ENCODE assay signal across 18 cellular contexts in genomic region chr5:1777281-1778137, GRCh38. TPM values are rescaled to one million over a fixed set of nuclear protein-coding genes. Genes with fewer than 3 reads are reported as not detected.
A peak's percentile ranks its signal among the peaks of the same experiment; 100 is the strongest.
DNase-seq lines count a peak whose midpoint lies in the region; ATAC-seq and TF ChIP-seq lines count a peak whose summit lies in the region.
"Had no signal": no experiment of that assay in that cellular context is flagged by ENCODE, and none has a peak within 500 bp of the region (broad histone marks: within the 10 kb centered on the region; RNA-seq: fewer than 3 reads in every experiment).

No MANE protein-coding gene starts in this region.

- WGBS in heart right ventricle, 2 donors: 88 to 91% methylated on average over 31 of the region's 31 CpGs
- 89% methylated on average over 28 of the region's 31 CpGs for WGBS in suprapubic skin
- WGBS in stomach, 5 donors: 85 to 90% (median 87%) methylated on average over 21 to 31 of the region's 31 CpGs

- no peaks in the 10 kb centered on the region for H3K4me1 Mint-ChIP-seq in WTC11

- peaks cover 9% of the 10 kb centered on the region for H3K9me3 Mint-ChIP-seq in WTC11

- no peaks in the 10 kb centered on the region for H3K36me3 Mint-ChIP-seq in WTC11

- DNase-seq in Right ventricle myocardium inferior (ENCODE audit: missing footprints) (peak; percentile 60), heart right ventricle (no peak), WTC11 (ENCODE audit: low spot score) (peak; percentile 1), lower lobe of right lung (peak; percentile 38), suprapubic skin (ENCODE audit: low spot score in 2 of 2) (peak; percentile 44 to 56), MV-4-11 (lab: John Stamatoyannopoulos, UW) (no peak), stomach (no peak)
- DNase-seq: C1 segment of cervical spinal cord; DMS 273 treated with DMSO at 0.1 percent for 48 hours; GF-D8; GM23248; HCEC 1CT; NCI-H1048; NCI-H1436 treated with DMSO at 0.1 percent for 48 hours; NCI-H2029 treated with DMSO at 0.1 percent for 48 hours; NCI-H446 treated with DMSO at 0.1 percent for 48 hours; NK-92 treated with Interleukin-12 subunit alpha and Interleukin-12 subunit beta, amount 100 ng/mL, for 24 hours had no signal

- no peak for ATAC-seq in Right ventricle myocardium inferior
- ATAC-seq in heart right ventricle: no peak
- ATAC-seq in WTC11: no peak
- peak in 1 of 2 donors; percentile 16 for ATAC-seq in lower lobe of right lung

- POLR2A ChIA-PET in WTC11 (lab: Charles Lee): no interaction called here

- no peaks in the 10 kb centered on the region for H3K4me1 ChIP-seq in heart right ventricle
- H3K4me1 ChIP-seq in lower lobe of right lung: no peaks in the 10 kb centered on the region
- no peaks in the 10 kb centered on the region for H3K4me1 ChIP-seq in suprapubic skin
- H3K4me1 ChIP-seq in stomach: no peaks in the 10 kb centered on the region

- H3K36me3 ChIP-seq in heart right ventricle: no peaks in the 10 kb centered on the region
- no peaks in the 10 kb centered on the region for H3K36me3 ChIP-seq in lower lobe of right lung
- no peaks in the 10 kb centered on the region for H3K36me3 ChIP-seq in suprapubic skin
- no peaks in the 10 kb centered on the region for H3K36me3 ChIP-seq in stomach

- H3K4me3 ChIP-seq in heart right ventricle (no peak overlapping the region), lower lobe of right lung (no peak overlapping the region), suprapubic skin (no peak overlapping the region), stomach (no peak overlapping the region)
- H3K4me3 ChIP-seq: GM23248 had no signal

- no peak for TF ChIP-seq POLR2A in suprapubic skin (IDR thresholded peaks at IDR 0.05)
- no peak for TF ChIP-seq POLR2A in stomach (IDR thresholded peaks at IDR 0.05)

- CTCF ChIA-PET in WTC11 (lab: Charles Lee): interaction anchor here (0.8 kb wide), 1 partner anchor 183 kb away, joined by 3 read pairs; no protein-coding TSS in a partner anchor

- no peak overlapping the region for H3K4me3 Mint-ChIP-seq in WTC11

- H3K27ac Mint-ChIP-seq in WTC11: no peak overlapping the region

- H3K27ac ChIP-seq in heart right ventricle (no peak overlapping the region), lower lobe of right lung (no peak overlapping the region), suprapubic skin (no peak overlapping the region), stomach (no peak overlapping the region)
- H3K27ac ChIP-seq: GM23248, KMS-11 had no signal

- TF ChIP-seq CTCF in heart right ventricle (IDR thresholded peaks at IDR 0.05) (no peak), WTC11 (IDR thresholded peaks at IDR 0.05) (no peak), lower lobe of right lung (IDR thresholded peaks at IDR 0.05) (no peak), suprapubic skin (IDR thresholded peaks at IDR 0.05) (no peak), stomach (IDR thresholded peaks at IDR 0.05) (no peak)

- TF ChIP-seq EP300 in suprapubic skin (IDR thresholded peaks at IDR 0.05): no peak
- TF ChIP-seq EP300 in stomach (IDR thresholded peaks at IDR 0.05): no peak

- H3K9me3 ChIP-seq in heart right ventricle (peaks cover 0 to 11% (median 0%) of the 10 kb centered on the region in 11 donors), lower lobe of right lung (no peaks in the 10 kb centered on the region), suprapubic skin (no peaks in the 10 kb centered on the region), stomach (no peaks in the 10 kb centered on the region)

- intact Hi-C loops in Right ventricle myocardium inferior (cut with DNase I): no loop called here
- intact Hi-C loops in heart right ventricle (cut with DNase I): no loop called here
- intact Hi-C loops in lower lobe of right lung (cut with DNase I): no loop called here
- intact Hi-C loops in stomach (cut with DNase I; ENCODE audit: low total_unique reads): no loop called here

- H3K27me3 ChIP-seq in heart right ventricle (no peaks in the 10 kb centered on the region), lower lobe of right lung (ENCODE audit: low read depth) (no peaks in the 10 kb centered on the region), suprapubic skin (no peaks in the 10 kb centered on the region), stomach (peaks cover 0 to 24% (median 0%) of the 10 kb centered on the region in 3 donors)

- no peaks in the 10 kb centered on the region for H3K27me3 Mint-ChIP-seq in WTC11 (ENCODE audit: low read depth)

TF ChIP-seq in WTC11, 78 proteins besides CTCF, POLR2A, EP300 and RAD21:
- TF ChIP-seq NR2C2 (CRISPR knock-in tag; IDR thresholded peaks at IDR 0.05) (no peak), GTF2I (CRISPR knock-in tag; conservative IDR thresholded peaks at IDR 0.05) (no peak), RORB (CRISPR knock-in tag; IDR thresholded peaks at IDR 0.05) (no peak), NR1H2 (CRISPR knock-in tag; IDR thresholded peaks at IDR 0.05) (no peak), ZNF121 (CRISPR knock-in tag; IDR thresholded peaks at IDR 0.05) (no peak), ZNF671 (CRISPR knock-in tag; IDR thresholded peaks at IDR 0.05) (no peak), MXD4 (CRISPR knock-in tag; IDR thresholded peaks at IDR 0.05; ENCODE audit: borderline replicate concordance) (no peak), IRF2 (CRISPR knock-in tag; IDR thresholded peaks at IDR 0.05; ENCODE audit: borderline replicate concordance, low read depth) (no peak), ESRRA (CRISPR knock-in tag; IDR thresholded peaks at IDR 0.05; ENCODE audit: borderline replicate concordance) (no peak), SMAD3 (CRISPR knock-in tag; IDR thresholded peaks at IDR 0.05; ENCODE audit: borderline replicate concordance) (no peak), CREM (CRISPR knock-in tag; IDR thresholded peaks at IDR 0.05) (no peak), E2F1 (CRISPR knock-in tag; IDR thresholded peaks at IDR 0.05) (no peak), FOXK1 (CRISPR knock-in tag; IDR thresholded peaks at IDR 0.05) (no peak), PRRX2 (CRISPR knock-in tag; IDR thresholded peaks at IDR 0.05) (no peak), ZBTB21 (CRISPR knock-in tag; IDR thresholded peaks at IDR 0.05; ENCODE audit: borderline replicate concordance) (no peak), FOXP1 (CRISPR knock-in tag; IDR thresholded peaks at IDR 0.05; ENCODE audit: borderline replicate concordance) (no peak)
- TF ChIP-seq, protein P1, sequence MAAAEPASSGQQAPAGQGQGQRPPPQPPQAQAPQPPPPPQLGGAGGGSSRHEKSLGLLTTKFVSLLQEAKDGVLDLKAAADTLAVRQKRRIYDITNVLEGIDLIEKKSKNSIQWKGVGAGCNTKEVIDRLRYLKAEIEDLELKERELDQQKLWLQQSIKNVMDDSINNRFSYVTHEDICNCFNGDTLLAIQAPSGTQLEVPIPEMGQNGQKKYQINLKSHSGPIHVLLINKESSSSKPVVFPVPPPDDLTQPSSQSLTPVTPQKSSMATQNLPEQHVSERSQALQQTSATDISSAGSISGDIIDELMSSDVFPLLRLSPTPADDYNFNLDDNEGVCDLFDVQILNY (CRISPR knock-in tag; IDR thresholded peaks at IDR 0.05): no peak
- TF ChIP-seq, protein P2, sequence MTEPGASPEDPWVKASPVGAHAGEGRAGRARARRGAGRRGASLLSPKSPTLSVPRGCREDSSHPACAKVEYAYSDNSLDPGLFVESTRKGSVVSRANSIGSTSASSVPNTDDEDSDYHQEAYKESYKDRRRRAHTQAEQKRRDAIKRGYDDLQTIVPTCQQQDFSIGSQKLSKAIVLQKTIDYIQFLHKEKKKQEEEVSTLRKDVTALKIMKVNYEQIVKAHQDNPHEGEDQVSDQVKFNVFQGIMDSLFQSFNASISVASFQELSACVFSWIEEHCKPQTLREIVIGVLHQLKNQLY (CRISPR knock-in tag; IDR thresholded peaks at IDR 0.05): no peak

RNA-seq across cellular contexts. Expression of gene MRPL36, which starts 22.1 kb away (rescaled TPM):
- 62.3 TPM for total RNA-seq in Right ventricle myocardium inferior
- total RNA-seq in heart right ventricle: 10 to 100 TPM; 43.4 to 76.9 (median 49.8) TPM
- polyA plus RNA-seq in heart right ventricle: 100 to 1,000 TPM in 1 of 2 donors, 10 to 100 TPM in 1; 45.5 to 126 TPM
- total RNA-seq in WTC11 (2021): 52.8 to 61.2 TPM (median 55.9 TPM) in 3 replicates
- 25.1 TPM for total RNA-seq in lower lobe of right lung
- total RNA-seq in suprapubic skin: 10 to 100 TPM; 13.7 to 62.5 (median 41.2) TPM
- total RNA-seq in stomach: 10 to 100 TPM in 4 of 5 donors, 1 to 10 TPM in 1; 4.9 to 96.9 (median 26.7) TPM
- polyA plus RNA-seq in stomach: 100 to 1,000 TPM in 1 of 3 donors, 10 to 100 TPM in 2; 67.4 to 101 (median 90.0) TPM

RNA-seq across cellular contexts. Expression of gene NDUFS6, which starts 23.7 kb away (rescaled TPM):
- total RNA-seq in Right ventricle myocardium inferior (134 TPM), heart right ventricle (100 to 1,000 TPM in 3 of 10 donors, 10 to 100 TPM in 7; 60.2 to 137 (median 84.3) TPM), WTC11 (2021) (75.8 to 84.3 TPM (median 77.4 TPM) in 3 replicates), lower lobe of right lung (21.3 TPM), suprapubic skin (10 to 100 TPM; 38.9 to 64.5 (median 51.2) TPM), stomach (10 to 100 TPM in 4 of 5 donors, not detected in 1; 12.8 to 86.0 (median 39.7) TPM)
- polyA plus RNA-seq in heart right ventricle (100 to 1,000 TPM; 187 to 198 TPM), stomach (10 to 100 TPM; 92.6 to 95.0 (median 93.3) TPM)

Comparison
In these comparisons a context has a peak if more than half of its experiments do, and no peak if none do; other contexts are left out.
1. DNase-seq: peak in Right ventricle myocardium inferior (single experiment), WTC11 (single experiment), lower lobe of right lung (single experiment) and suprapubic skin (2 of 2); none in heart right ventricle (0 of 2), MV-4-11 (single experiment) and stomach (single experiment).